Comparison of ENCODE assay signal across 32 cellular contexts in the genomic region with DNA sequence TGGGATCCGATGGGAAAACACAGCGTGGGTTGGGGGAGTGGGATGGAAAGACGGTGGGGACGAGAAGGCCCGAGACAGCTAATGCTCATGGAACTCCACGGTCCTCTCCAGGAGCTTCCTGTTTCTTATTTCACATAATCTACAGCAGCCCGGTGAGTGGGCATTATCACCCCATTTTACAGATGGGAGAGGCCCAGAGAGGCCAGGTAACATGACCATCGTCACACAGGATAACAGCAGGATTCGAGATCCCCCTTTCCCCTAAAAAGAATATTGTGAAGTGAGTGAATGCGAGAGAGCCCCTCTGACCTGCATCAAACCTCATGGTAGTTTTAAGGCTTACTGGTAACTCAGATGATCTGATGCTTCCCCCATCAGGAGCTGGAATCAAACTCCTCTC. TPM values are rescaled to one million over a fixed set of nuclear protein-coding genes. Genes with fewer than 3 reads are reported as not detected.
"Had no signal": no experiment of that assay in that cellular context is flagged by ENCODE, and none has a peak within 500 bp of the region (broad histone marks: within the 10 kb centered on the region; RNA-seq: fewer than 3 reads in every experiment).

No MANE protein-coding gene starts in this region.

- H3K4me1 ChIP-seq: prostate gland, thyroid gland had no signal

- H3K27ac ChIP-seq: heart left ventricle, left ventricle myocardium inferior, neutrophil, ovary, prostate gland, testis, thyroid gland, transverse colon, upper lobe of left lung, vagina had no signal

- H3K27me3 Mint-ChIP-seq: stimulated activated naive CD8-positive, alpha-beta T cell treated with anti-CD3 and anti-CD28 coated beads, Interleukin-15, amount 100 ng/mL, for 72 hours had no signal

- DNase-seq: glutamatergic neuron; heart left ventricle; hypothalamus; islet precursor cell; left ventricle myocardium inferior; mesendoderm; naive B cell; occipital lobe; ovary; retina; right cardiac atrium; stimulated activated CD4-positive, alpha-beta T cell treated with anti-CD3 and anti-CD28 coated beads, Interleukin-1b, Interleukin-23, amount 100 ng/mL, for 48 hours; stimulated activated CD4-positive, alpha-beta T cell treated with anti-CD3 and anti-CD28 coated beads, Interleukin-2, amount 100 ng/mL, for 48 hours; stimulated activated naive CD4-positive, alpha-beta T cell treated with Interleukin-2 at 50 U/mL for 16 hours; stimulated activated naive CD8-positive, alpha-beta T cell treated with anti-CD3 and anti-CD28 coated beads, Interleukin-15, amount 100 ng/mL, for 72 hours; testis; thyroid gland; transverse colon; upper lobe of left lung had no signal

- H3K36me3 Mint-ChIP-seq: mesothelial cell of epicardium, naive B cell had no signal

- H3K27ac Mint-ChIP-seq: mesothelial cell of epicardium, nephron had no signal

- H3K27me3 ChIP-seq: ovary, testis, thyroid gland, upper lobe of left lung, vagina had no signal

- ATAC-seq: heart left ventricle; right cardiac atrium; stimulated activated naive CD8-positive, alpha-beta T cell treated with anti-CD3 and anti-CD28 coated beads, Interleukin-15, amount 100 ng/mL, for 72 hours had no signal

- H3K4me3 ChIP-seq: heart left ventricle, left ventricle myocardium inferior, lung, ovary, prostate gland, smooth muscle cell, testis, thyroid gland, transverse colon, upper lobe of left lung, vagina had no signal

- H3K36me3 ChIP-seq: heart left ventricle, left ventricle myocardium inferior, neutrophil, ovary, prostate gland, thyroid gland, transverse colon, upper lobe of left lung, vagina had no signal

- H3K9me3 Mint-ChIP-seq: mesothelial cell of epicardium; naive B cell; nephron; neural crest cell; stimulated activated naive CD8-positive, alpha-beta T cell treated with anti-CD3 and anti-CD28 coated beads, Interleukin-15, amount 100 ng/mL, for 72 hours had no signal

- H3K4me2 ChIP-seq: smooth muscle cell had no signal

- H3K4me1 Mint-ChIP-seq: mesothelial cell of epicardium, neural crest cell had no signal

- H3K9me3 ChIP-seq: heart left ventricle, left ventricle myocardium inferior, neutrophil, ovary, prostate gland, testis, thyroid gland, transverse colon, upper lobe of left lung, vagina had no signal

- H3K4me3 Mint-ChIP-seq: mesothelial cell of epicardium; naive B cell; nephron; neural crest cell; stimulated activated naive CD8-positive, alpha-beta T cell treated with anti-CD3 and anti-CD28 coated beads, Interleukin-15, amount 100 ng/mL, for 72 hours had no signal

RNA-seq across cellular contexts. Expression of a gene that starts 12.0 kb away (rescaled TPM):
- total RNA-seq: heart left ventricle, kidney epithelial cell, left ventricle myocardium inferior, lower leg skin, mesothelial cell of epicardium, mononuclear cell, neural crest cell, occipital lobe, prostate gland, right cardiac atrium, skeletal muscle tissue, smooth muscle cell, thyroid gland, urinary bladder, vagina had no signal
- polyA plus RNA-seq: heart left ventricle, smooth muscle cell, urinary bladder had no signal
